In genomic region chr11:66559141-66559861, GRCh38 we compare ENCODE assay signal across 11 cellular contexts.
A peak's percentile ranks its signal among the peaks of the same experiment; 100 is the strongest.
DNase-seq lines count a peak whose midpoint lies in the region; ATAC-seq lines count a peak whose summit lies in the region.
"Had no signal": no experiment of that assay in that cellular context is flagged by ENCODE, and none has a peak within 500 bp of the region (broad histone marks: within the 10 kb centered on the region; RNA-seq: fewer than 3 reads in every experiment).

No MANE protein-coding gene starts in this region.

- DNase-seq in NCI-H1417 (lab: John Stamatoyannopoulos, UW) (peak in 2 of 3 experiments; percentile 66 to 69), NCI-H1417 treated with DMSO at 0.1 percent for 48 hours (lab: John Stamatoyannopoulos, UW) (no peak), iPS-NIHi11 (ENCODE audit: low spot score) (peak; percentile 87), NCI-H2081 (lab: John Stamatoyannopoulos, UW) (no peak), DMS79 treated with DMSO at 0.1 percent for 48 hours (lab: John Stamatoyannopoulos, UW) (no peak)
- DNase-seq in activated T-cell treated with anti-CD3 and anti-CD28 coated beads, Interleukin-2, amount 50 U/mL, for 48 hours: peak; percentile 43 to 58
- DNase-seq in stimulated activated naive CD4-positive, alpha-beta T cell treated with Interleukin-2 at 50 U/mL for 16 hours (lab: John Stamatoyannopoulos, UW): peak; percentile 9
- DNase-seq: 8988T; activated CD4-positive, CD25-positive, alpha-beta regulatory T cell treated with anti-CD3 and anti-CD28 coated beads, Interleukin-2, amount 50 U/mL, for 72 hours; NCI-H748 treated with DMSO at 0.1 percent for 48 hours had no signal

- no peak for ATAC-seq in GM18909 (IDR thresholded peaks at IDR 0.05; ENCODE audit: poor library complexity, unreplicated experiment)

Comparison
In these comparisons a context has a peak if more than half of its experiments do, and no peak if none do; other contexts are left out.
1. DNase-seq: peak in NCI-H1417 (2 of 3), activated T-cell treated with anti-CD3 and anti-CD28 coated beads, Interleukin-2, amount 50 U/mL, for 48 hours (2 of 2), iPS-NIHi11 (single experiment) and stimulated activated naive CD4-positive, alpha-beta T cell treated with Interleukin-2 at 50 U/mL for 16 hours (single experiment); none in NCI-H1417 treated with DMSO at 0.1 percent for 48 hours (single experiment), NCI-H2081 (0 of 2) and DMS79 treated with DMSO at 0.1 percent for 48 hours (single experiment).